ENCODE assay signal across 1 cellular context in the genomic region with DNA sequence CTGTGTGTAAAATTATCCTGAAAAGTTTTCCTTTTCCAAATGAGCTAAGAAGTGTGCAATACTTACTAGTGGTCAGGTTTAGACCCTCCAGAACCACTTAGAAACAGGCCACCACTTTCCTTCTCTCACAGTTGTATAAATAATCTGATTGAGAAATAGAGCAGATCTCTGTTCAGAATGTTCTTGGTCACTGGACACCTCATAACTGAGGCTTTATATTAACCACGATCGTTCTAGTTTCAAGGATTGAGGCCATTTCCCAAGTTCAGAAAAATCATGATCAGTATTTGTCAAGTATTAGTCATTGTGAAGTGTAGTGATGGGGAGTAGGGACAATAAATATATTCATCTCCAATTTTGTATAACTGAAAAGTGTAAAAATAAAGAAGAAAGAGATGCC.
TF ChIP-seq lines count a peak whose summit lies in the region.

No MANE protein-coding gene starts in this region.

TF ChIP-seq in IMR-90, 13 proteins besides CTCF, POLR2A, EP300 and RAD21:
- TF ChIP-seq, protein P1, sequence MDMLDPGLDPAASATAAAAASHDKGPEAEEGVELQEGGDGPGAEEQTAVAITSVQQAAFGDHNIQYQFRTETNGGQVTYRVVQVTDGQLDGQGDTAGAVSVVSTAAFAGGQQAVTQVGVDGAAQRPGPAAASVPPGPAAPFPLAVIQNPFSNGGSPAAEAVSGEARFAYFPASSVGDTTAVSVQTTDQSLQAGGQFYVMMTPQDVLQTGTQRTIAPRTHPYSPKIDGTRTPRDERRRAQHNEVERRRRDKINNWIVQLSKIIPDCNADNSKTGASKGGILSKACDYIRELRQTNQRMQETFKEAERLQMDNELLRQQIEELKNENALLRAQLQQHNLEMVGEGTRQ (IDR thresholded peaks at IDR 0.05; ENCODE audit: low read depth, low read length): no peak
- TF ChIP-seq MAZ (IDR thresholded peaks at IDR 0.05; ENCODE audit: borderline replicate concordance, low read depth, low read length) (no peak), NFE2L2 (IDR thresholded peaks at IDR 0.05; ENCODE audit: low read depth, low read length) (no peak), MAFK (IDR thresholded peaks at IDR 0.05; ENCODE audit: low read depth, low read length) (no peak), BHLHE40 (IDR thresholded peaks at IDR 0.05; ENCODE audit: low read depth, low read length) (no peak), RCOR1 (IDR thresholded peaks at IDR 0.05; ENCODE audit: insufficient replicate concordance, low read length) (no peak), RFX5 (IDR thresholded peaks at IDR 0.05; ENCODE audit: low read depth, low read length) (no peak), CHD1 (IDR thresholded peaks at IDR 0.05; ENCODE audit: low read depth, low read length) (no peak), MXI1 (IDR thresholded peaks at IDR 0.05; ENCODE audit: borderline replicate concordance, low read depth, low read length) (no peak), SMC3 (IDR thresholded peaks at IDR 0.05; ENCODE audit: low read depth, low read length) (no peak), CEBPB (IDR thresholded peaks at IDR 0.05; ENCODE audit: low read depth, low read length) (no peak), FOS (IDR thresholded peaks at IDR 0.05; ENCODE audit: low read depth, low read length) (no peak)
- TF ChIP-seq, protein P2, sequence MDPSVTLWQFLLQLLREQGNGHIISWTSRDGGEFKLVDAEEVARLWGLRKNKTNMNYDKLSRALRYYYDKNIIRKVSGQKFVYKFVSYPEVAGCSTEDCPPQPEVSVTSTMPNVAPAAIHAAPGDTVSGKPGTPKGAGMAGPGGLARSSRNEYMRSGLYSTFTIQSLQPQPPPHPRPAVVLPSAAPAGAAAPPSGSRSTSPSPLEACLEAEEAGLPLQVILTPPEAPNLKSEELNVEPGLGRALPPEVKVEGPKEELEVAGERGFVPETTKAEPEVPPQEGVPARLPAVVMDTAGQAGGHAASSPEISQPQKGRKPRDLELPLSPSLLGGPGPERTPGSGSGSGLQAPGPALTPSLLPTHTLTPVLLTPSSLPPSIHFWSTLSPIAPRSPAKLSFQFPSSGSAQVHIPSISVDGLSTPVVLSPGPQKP (IDR thresholded peaks at IDR 0.05; ENCODE audit: borderline replicate concordance, low read depth, low read length): no peak
